11 cellular contexts compared by ENCODE assay signal in the genomic region with DNA sequence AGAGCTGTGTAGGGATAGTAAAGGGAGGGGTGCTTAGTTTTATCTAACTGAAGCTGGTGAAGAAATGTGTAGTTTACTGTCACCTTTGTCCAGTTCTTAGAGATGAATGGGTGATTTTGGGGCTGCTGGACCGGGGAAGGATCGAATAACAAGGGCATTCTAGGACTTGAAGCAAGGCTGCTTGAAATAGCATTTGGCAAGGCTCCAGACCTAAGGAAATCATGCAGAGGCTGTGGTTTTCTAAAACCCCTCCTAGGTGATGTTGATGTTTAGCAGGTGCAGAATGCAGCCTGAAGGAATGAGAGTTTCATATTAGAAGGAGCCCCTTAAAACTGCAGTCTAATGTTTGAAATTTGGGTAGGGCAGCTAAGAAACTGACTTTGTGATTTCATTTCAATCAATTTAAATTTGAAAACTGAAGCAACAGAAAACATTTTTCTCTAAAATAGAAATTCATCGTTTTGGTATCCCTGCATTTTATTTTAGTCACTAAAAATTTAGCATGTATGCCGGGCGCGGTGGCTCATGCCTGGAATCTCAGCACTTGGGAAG.
DNase-seq lines count a peak whose midpoint lies in the region; ATAC-seq and TF ChIP-seq lines count a peak whose summit lies in the region.
"Had no signal": no experiment of that assay in that cellular context is flagged by ENCODE, and none has a peak within 500 bp of the region (broad histone marks: within the 10 kb centered on the region; RNA-seq: fewer than 3 reads in every experiment).

No MANE protein-coding gene starts in this region.

- H3K4me3 ChIP-seq in cardiac muscle cell, result no peak overlapping the region
- H3K4me3 ChIP-seq in cardiac fibroblast (replicated peaks in 1 of 2; ENCODE audit: low read depth in 2 of 2, low read length in 2 of 2), result no peak overlapping the region
- no peak overlapping the region for H3K4me3 ChIP-seq in Peyer's patch
- no peak overlapping the region for H3K4me3 ChIP-seq in ovary
- H3K4me3 ChIP-seq: adrenal gland, GM23338 had no signal

- no peaks in the 10 kb centered on the region for H3K9me3 Mint-ChIP-seq in type B pancreatic cell
- H3K9me3 Mint-ChIP-seq: GM23338 had no signal

- H3K27me3 ChIP-seq in cardiac muscle cell (no peaks in the 10 kb centered on the region), Peyer's patch (no peaks in the 10 kb centered on the region), ovary (no peaks in the 10 kb centered on the region)
- H3K27me3 ChIP-seq: adrenal gland had no signal

- H3K27ac ChIP-seq in cardiac muscle cell (peak overlapping the region; percentile 84), Peyer's patch (no peak overlapping the region), ovary (no peak overlapping the region)
- H3K27ac ChIP-seq: adrenal gland had no signal

- no peak for ATAC-seq in left cardiac atrium
- no peak for ATAC-seq in GM18511 (IDR thresholded peaks at IDR 0.05; ENCODE audit: unreplicated experiment)
- ATAC-seq: GM23338 had no signal

- H3K27ac Mint-ChIP-seq in type B pancreatic cell, result peak overlapping the region; percentile 29
- H3K27ac Mint-ChIP-seq: GM23338 had no signal

- TF ChIP-seq CTCF in cardiac muscle cell (IDR thresholded peaks at IDR 0.05; ENCODE audit: low read depth, low read length), result no peak
- TF ChIP-seq CTCF in cardiac fibroblast (IDR thresholded peaks at IDR 0.05; ENCODE audit: low read depth, low read length), result no peak
- no peak for TF ChIP-seq CTCF in type B pancreatic cell (conservative IDR thresholded peaks at IDR 0.05)
- no peak for TF ChIP-seq CTCF in Peyer's patch (IDR thresholded peaks at IDR 0.05)
- TF ChIP-seq CTCF in ovary (IDR thresholded peaks at IDR 0.05), result no peak

- TF ChIP-seq EP300 in ovary (IDR thresholded peaks at IDR 0.05), result no peak

- 60 to 64% (median 61%) methylated on average over 6 of the region's 6 CpGs for WGBS in ovary, 3 donors

- H3K36me3 ChIP-seq in cardiac muscle cell (no peaks in the 10 kb centered on the region), Peyer's patch (no peaks in the 10 kb centered on the region), ovary (no peaks in the 10 kb centered on the region)
- H3K36me3 ChIP-seq: adrenal gland had no signal

- H3K36me3 Mint-ChIP-seq in type B pancreatic cell, result peaks cover 22% of the 10 kb centered on the region

- TF ChIP-seq POLR2A in Peyer's patch (IDR thresholded peaks at IDR 0.05), result no peak
- TF ChIP-seq POLR2A in ovary (IDR thresholded peaks at IDR 0.05), result no peak

- H3K9me3 ChIP-seq in cardiac muscle cell (ENCODE audit: low read depth), result no peaks in the 10 kb centered on the region
- no peaks in the 10 kb centered on the region for H3K9me3 ChIP-seq in Peyer's patch
- H3K9me3 ChIP-seq in ovary, result no peaks in the 10 kb centered on the region
- H3K9me3 ChIP-seq: adrenal gland had no signal

- H3K27me3 Mint-ChIP-seq in type B pancreatic cell, result no peaks in the 10 kb centered on the region

- peaks cover 11% of the 10 kb centered on the region for H3K4me1 Mint-ChIP-seq in type B pancreatic cell (ENCODE audit: unreplicated experiment)
- H3K4me1 Mint-ChIP-seq: GM23338 had no signal

- DNase-seq in cardiac muscle cell (ENCODE audit: low read depth in 1 of 2, low spot score in 1 of 2) (peak; percentile 35 to 85), left cardiac atrium (no peak), NCI-H2227 (lab: John Stamatoyannopoulos, UW; ENCODE audit: unreplicated experiment) (peak; percentile 3), cardiac fibroblast (ENCODE audit: low read depth in 2 of 2) (peak; percentile 18 to 48), type B pancreatic cell (ENCODE audit: extremely low spot score, unreplicated experiment) (no peak), Peyer's patch (no peak), ovary (no peak)
- DNase-seq: adrenal gland, small intestine had no signal

- intact Hi-C loops in left cardiac atrium (cut with DNase I), result no loop called here
- intact Hi-C loops in ovary (cut with DNase I), result no loop called here

- H3K4me1 ChIP-seq in cardiac muscle cell (ENCODE audit: low read depth) (peaks cover 25% of the 10 kb centered on the region), Peyer's patch (no peaks in the 10 kb centered on the region), ovary (ENCODE audit: insufficient read depth) (peaks cover 2% of the 10 kb centered on the region)

- peak overlapping the region; percentile 8 for H3K4me3 Mint-ChIP-seq in type B pancreatic cell
- H3K4me3 Mint-ChIP-seq: GM23338 had no signal

Comparison
In these comparisons a context has a peak if more than half of its experiments do, and no peak if none do; other contexts are left out.
1. DNase-seq: peak in cardiac muscle cell (2 of 2), NCI-H2227 (single experiment) and cardiac fibroblast (2 of 2); none in left cardiac atrium (single experiment), type B pancreatic cell (single experiment), Peyer's patch (0 of 3) and ovary (0 of 5).